In genomic region chr7:148535227-148535626, GRCh38 we compare ENCODE assay signal across 8 cellular contexts.
A peak's percentile ranks its signal among the peaks of the same experiment; 100 is the strongest.
DNase-seq lines count a peak whose midpoint lies in the region; ATAC-seq and TF ChIP-seq lines count a peak whose summit lies in the region.

No MANE protein-coding gene starts in this region.

- H3K36me3 ChIP-seq in DOHH2 (ENCODE audit: control insufficient read depth, low read length): no peaks in the 10 kb centered on the region
- H3K36me3 ChIP-seq in HEK293 (ENCODE audit: control insufficient read depth in 2 of 2, insufficient read depth in 1 of 2, low read length in 2 of 2): no peaks in the 10 kb centered on the region

- peak overlapping the region; percentile 56 for H3K4me3 ChIP-seq in DOHH2 (ENCODE audit: low read length)
- peak overlapping the region; percentile 26; the same call in 1 of the 2 replicates for H3K4me3 ChIP-seq in HEK293 (ENCODE audit: low read depth, low read length)

- H3K27ac ChIP-seq in DOHH2 (ENCODE audit: low read depth, low read length) (no peak overlapping the region), HEK293 (ENCODE audit: extremely low read depth, low read depth, low read length) (no peak overlapping the region)

- ATAC-seq in GM21390 (IDR thresholded peaks at IDR 0.05; ENCODE audit: unreplicated experiment): no peak

- TF ChIP-seq POLR2A in erythroblast (IDR thresholded peaks at IDR 0.05; ENCODE audit: low read length): no peak

- no peaks in the 10 kb centered on the region for H3F3A ChIP-seq in DOHH2 (ENCODE audit: control insufficient read depth, insufficient read depth)

- H3K79me2 ChIP-seq in DOHH2 (ENCODE audit: control insufficient read depth, low read length): no peaks in the 10 kb centered on the region

- peaks cover 6% of the 10 kb centered on the region for H3K4me1 ChIP-seq in DOHH2 (ENCODE audit: control insufficient read depth, low read length)
- no peaks in the 10 kb centered on the region for H3K4me1 ChIP-seq in HEK293 (ENCODE audit: control insufficient read depth, insufficient read depth, low read length)

- no peaks in the 10 kb centered on the region for H3K9me2 ChIP-seq in DOHH2 (replicated peaks; ENCODE audit: control insufficient read depth, low read length)

- H3K9me3 ChIP-seq in DOHH2 (ENCODE audit: control insufficient read depth, insufficient read depth, low read length) (no peaks in the 10 kb centered on the region), HEK293 (ENCODE audit: control insufficient read depth, insufficient read depth, low read depth, low read length) (no peaks in the 10 kb centered on the region)

- POLR2A ChIA-PET in HEK293 (lab: Yijun Ruan, JAX): no interaction called here

- DNase-seq in OCI-M1 (lab: John Stamatoyannopoulos, UW): peak; percentile 62
- DNase-seq in erythroblast (lab: John Stamatoyannopoulos, UW): peak; percentile 5 to 9
- DNase-seq in stimulated activated CD8-positive, alpha-beta memory T cell treated with anti-CD3 and anti-CD28 coated beads, Interleukin-2, amount 100 ng/mL, for 48 hours (ENCODE audit: low read depth in 2 of 2): peak; percentile 6 to 7
- no peak for DNase-seq in NCI-H1048 (lab: John Stamatoyannopoulos, UW)
- DNase-seq in COLO829 (ENCODE audit: low spot score): no peak

- H3K27me3 ChIP-seq in DOHH2 (ENCODE audit: control insufficient read depth, low read length): peaks cover 7% of the 10 kb centered on the region; the same call in 1 of the 2 replicates

- no peaks in the 10 kb centered on the region for H4K20me1 ChIP-seq in DOHH2 (ENCODE audit: control insufficient read depth, insufficient read depth, low read depth, low read length)

- CTCF ChIA-PET in HEK293 (lab: Yijun Ruan, JAX): interaction anchor here (0.6 to 1.0 kb wide), 2 partner anchors 8 to 250 kb away, joined by 3 to 4 read pairs; no protein-coding TSS in a partner anchor

- H3K4me2 ChIP-seq in DOHH2 (ENCODE audit: low read length): peak overlapping the region; percentile 57

- peak; percentile 57 for TF ChIP-seq CTCF in DOHH2 (IDR thresholded peaks at IDR 0.05; ENCODE audit: low read depth, low read length, poor library complexity, severe bottlenecking)
- no peak for TF ChIP-seq CTCF in HEK293 (tag by site-specific recombination; IDR thresholded peaks at IDR 0.05)

TF ChIP-seq in HEK293, 187 proteins besides CTCF, POLR2A, EP300 and RAD21:
- TF ChIP-seq ZNF350 (tag by site-specific recombination; IDR thresholded peaks at IDR 0.05): no peak
- no peak for TF ChIP-seq ZNF600 (tag by site-specific recombination; IDR thresholded peaks at IDR 0.05)
- TF ChIP-seq ZNF544 (tag by site-specific recombination; IDR thresholded peaks at IDR 0.05): no peak
- 0 out of 2 replicates have a peak, but pooled peaks have one; percentile 36 for TF ChIP-seq PRDM10 (tag by site-specific recombination; IDR thresholded peaks at IDR 0.05)
- no peak for TF ChIP-seq ZNF155 (tag by site-specific recombination; IDR thresholded peaks at IDR 0.05)
- TF ChIP-seq, protein P1, sequence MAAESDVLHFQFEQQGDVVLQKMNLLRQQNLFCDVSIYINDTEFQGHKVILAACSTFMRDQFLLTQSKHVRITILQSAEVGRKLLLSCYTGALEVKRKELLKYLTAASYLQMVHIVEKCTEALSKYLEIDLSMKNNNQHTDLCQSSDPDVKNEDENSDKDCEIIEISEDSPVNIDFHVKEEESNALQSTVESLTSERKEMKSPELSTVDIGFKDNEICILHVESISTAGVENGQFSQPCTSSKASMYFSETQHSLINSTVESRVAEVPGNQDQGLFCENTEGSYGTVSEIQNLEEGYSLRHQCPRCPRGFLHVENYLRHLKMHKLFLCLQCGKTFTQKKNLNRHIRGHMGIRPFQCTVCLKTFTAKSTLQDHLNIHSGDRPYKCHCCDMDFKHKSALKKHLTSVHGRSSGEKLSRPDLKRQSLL (tag by site-specific recombination; IDR thresholded peaks at IDR 0.05): no peak
- TF ChIP-seq, protein P2, sequence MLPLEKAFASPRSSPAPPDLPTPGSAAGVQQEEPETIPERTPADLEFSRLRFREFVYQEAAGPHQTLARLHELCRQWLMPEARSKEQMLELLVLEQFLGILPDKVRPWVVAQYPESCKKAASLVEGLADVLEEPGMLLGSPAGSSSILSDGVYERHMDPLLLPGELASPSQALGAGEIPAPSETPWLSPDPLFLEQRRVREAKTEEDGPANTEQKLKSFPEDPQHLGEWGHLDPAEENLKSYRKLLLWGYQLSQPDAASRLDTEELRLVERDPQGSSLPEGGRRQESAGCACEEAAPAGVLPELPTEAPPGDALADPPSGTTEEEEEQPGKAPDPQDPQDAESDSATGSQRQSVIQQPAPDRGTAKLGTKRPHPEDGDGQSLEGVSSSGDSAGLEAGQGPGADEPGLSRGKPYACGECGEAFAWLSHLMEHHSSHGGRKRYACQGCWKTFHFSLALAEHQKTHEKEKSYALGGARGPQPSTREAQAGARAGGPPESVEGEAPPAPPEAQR (tag by site-specific recombination; IDR thresholded peaks at IDR 0.05): no peak
- no peak for TF ChIP-seq KLF8 (tag by site-specific recombination; IDR thresholded peaks at IDR 0.05)
- no peak for TF ChIP-seq ZNF37A (tag by site-specific recombination; IDR thresholded peaks at IDR 0.05)
- TF ChIP-seq ZNF16 (tag by site-specific recombination; IDR thresholded peaks at IDR 0.05; ENCODE audit: low read depth): no peak
- 0 out of 2 replicates have a peak, but pooled peaks have one; percentile 30 for TF ChIP-seq ZNF2 (tag by site-specific recombination; IDR thresholded peaks at IDR 0.05)
- no peak for TF ChIP-seq ZNF426 (tag by site-specific recombination; IDR thresholded peaks at IDR 0.05)
- peak; percentile 64 for TF ChIP-seq ZNF660 (tag by site-specific recombination; IDR thresholded peaks at IDR 0.05)
- no peak for TF ChIP-seq ZEB2 (tag by site-specific recombination; IDR thresholded peaks at IDR 0.05)
- 0 out of 2 replicates have a peak, but pooled peaks have one; percentile 14 for TF ChIP-seq GLIS1 (tag by site-specific recombination; IDR thresholded peaks at IDR 0.05)
- TF ChIP-seq KLF17 (tag by site-specific recombination; IDR thresholded peaks at IDR 0.05): no peak
- no peak for TF ChIP-seq ZNF292 (tag by site-specific recombination; IDR thresholded peaks at IDR 0.05; ENCODE audit: borderline replicate concordance, low read depth)
- TF ChIP-seq ZNF354C (tag by site-specific recombination; IDR thresholded peaks at IDR 0.05; ENCODE audit: borderline replicate concordance, low read depth): no peak
- peak; percentile 39; the same call in 1 of the 2 replicates for TF ChIP-seq SCRT2 (tag by site-specific recombination; IDR thresholded peaks at IDR 0.05)
- no peak for TF ChIP-seq ZNF571 (tag by site-specific recombination; IDR thresholded peaks at IDR 0.05)
- TF ChIP-seq HOXC10 (CRISPR knock-in tag; IDR thresholded peaks at IDR 0.05): no peak
- no peak for TF ChIP-seq ZBTB20 (tag by site-specific recombination; IDR thresholded peaks at IDR 0.05)
- TF ChIP-seq ZNF335 (tag by site-specific recombination; conservative IDR thresholded peaks at IDR 0.05): peak; percentile 37; the same call in 1 of the 2 replicates
- TF ChIP-seq ZNF48 (tag by site-specific recombination; IDR thresholded peaks at IDR 0.05): no peak
- peak; percentile 66 for TF ChIP-seq ZBTB17 (tag by site-specific recombination; IDR thresholded peaks at IDR 0.05)

Comparison
In these comparisons a context has a peak if more than half of its experiments do, and no peak if none do; other contexts are left out.
1. DNase-seq: peak in OCI-M1 (single experiment), erythroblast (2 of 2) and stimulated activated CD8-positive, alpha-beta memory T cell treated with anti-CD3 and anti-CD28 coated beads, Interleukin-2, amount 100 ng/mL, for 48 hours (2 of 2); none in NCI-H1048 (single experiment) and COLO829 (single experiment).